Comparison of ENCODE assay signal across 8 cellular contexts in genomic region chr17:74429604-74430384, GRCh38. TPM values are rescaled to one million over a fixed set of nuclear protein-coding genes. Genes with fewer than 3 reads are reported as not detected.
DNase-seq lines count a peak whose midpoint lies in the region; ATAC-seq, FAIRE-seq and TF ChIP-seq lines count a peak whose summit lies in the region.

No MANE protein-coding gene starts in this region.

- WGBS in H1 (ENCODE audit: extremely low coverage in 1 of 2, insufficient coverage in 1 of 2, insufficient read length in 1 of 2, insufficient replicate concordance in 2 of 2, low coverage in 1 of 2, low lambda C conversion rate in 2 of 2, missing lambda C conversion rate in 1 of 2), 2 experiments, result 41% methylated on average over 19 of the region's 19 CpGs; no CpG with 5 or more reads in 1 of the 2 experiments

- H3K27me3 Mint-ChIP-seq in nephron progenitor cell (ENCODE audit: low read depth, poor library complexity), result peaks cover 4% of the 10 kb centered on the region

- peaks cover 10 to 42% (median 32%) of the 10 kb centered on the region in 4 experiments for H3K4me1 ChIP-seq in H1 (replicated peaks in 1 of 4; ENCODE audit: control insufficient read depth in 3 of 4, insufficient read depth in 4 of 4, low read length in 3 of 4)

- peak overlapping the region; percentile 18 for H2BK120ac ChIP-seq in H1 (replicated peaks; ENCODE audit: low read depth, low read length)

- H3K4me2 ChIP-seq in H1 (ENCODE audit: insufficient read depth in 1 of 2, low read depth in 2 of 2, low read length in 2 of 2), result peak overlapping the region; percentile 96 to 100

- peaks cover 0 to 22% (median 13%) of the 10 kb centered on the region in 4 experiments; a peak in 5 of 7 replicates for H3K27me3 ChIP-seq in H1 (replicated peaks in 1 of 4; ENCODE audit: control insufficient read depth in 3 of 4, extremely low read depth in 1 of 4, insufficient read depth in 3 of 4, low read length in 3 of 4)

- no peaks in the 10 kb centered on the region for H3K9me3 Mint-ChIP-seq in nephron progenitor cell

- H4K8ac ChIP-seq in H1 (ENCODE audit: extremely low read depth, insufficient read depth, low read length), result peak overlapping the region; percentile 92

- peak overlapping the region; percentile 73; the same call in 1 of the 2 replicates for H2BK5ac ChIP-seq in H1 (ENCODE audit: low read depth, low read length)

- TF ChIP-seq RAD21 in H1 (IDR thresholded peaks at IDR 0.05 in 1 of 2, conservative IDR thresholded peaks at IDR 0.05 in 1 of 2; ENCODE audit: low read depth in 2 of 2, low read length in 2 of 2), result no peak

- TF ChIP-seq CTCF in H1 (IDR thresholded peaks at IDR 0.05; ENCODE audit: control extremely low read depth in 1 of 3, insufficient read depth in 1 of 3, low read depth in 1 of 3, low read length in 3 of 3) (no peak), nephron progenitor cell (IDR thresholded peaks at IDR 0.05) (no peak)

- peak overlapping the region; percentile 97 for H2BK12ac ChIP-seq in H1 (ENCODE audit: low read depth, low read length)

- peak overlapping the region; percentile 81 for H4K5ac ChIP-seq in H1 (ENCODE audit: insufficient read length, low read depth, low read length)

- H3K79me1 ChIP-seq in H1 (ENCODE audit: low read depth, low read length), result 0 out of 2 replicates have a peak, but pooled peaks cover 2% of the 10 kb centered on the region

- H3K4ac ChIP-seq in H1 (replicated peaks; ENCODE audit: insufficient read length, low read depth, low read length), result peak overlapping the region; percentile 46

- peak overlapping the region; percentile 89 for H3K4me3 Mint-ChIP-seq in nephron progenitor cell

- POLR2A ChIA-PET in H1 (lab: Charles Lee; ENCODE audit: partially characterized antibody), result interaction anchor here (0.7 to 2.7 kb wide), 11 partner anchors 9 to 68 kb away, joined by 3 to 8 read pairs (median 4); partner anchors contain the start of gene BTBD17

- CTCF ChIA-PET in H1 (lab: Charles Lee; ENCODE audit: partially characterized antibody), result interaction anchor here (0.5 to 1.4 kb wide), 12 partner anchors 12 to 861 kb away, joined by 3 to 9 read pairs (median 4); partner anchors contain the start of gene GPR142

- TF ChIP-seq POLR2A in H1 (IDR thresholded peaks at IDR 0.05; ENCODE audit: control extremely low read depth in 1 of 2, low read depth in 2 of 2, low read length in 2 of 2), result no peak; a peak in 1 of 3 replicates

- 0 out of 2 replicates have a peak overlapping the region, but pooled peaks have one; percentile 16 for H2BK20ac ChIP-seq in H1 (ENCODE audit: low read length)

- H4K91ac ChIP-seq in H1 (replicated peaks; ENCODE audit: insufficient read length, low read length), result peak overlapping the region; percentile 92

- H2AFZ ChIP-seq in H1 (ENCODE audit: low read length), result peak overlapping the region; percentile 34; the same call in 1 of the 2 replicates

- TF ChIP-seq EP300 in H1 (IDR thresholded peaks at IDR 0.05; ENCODE audit: borderline replicate concordance in 1 of 2, low read depth in 2 of 2, low read length in 2 of 2), result no peak

- peaks cover 0 to 2% of the 10 kb centered on the region in 2 experiments for H4K20me1 ChIP-seq in H1 (replicated peaks in 1 of 2; ENCODE audit: control insufficient read depth in 1 of 2, insufficient read depth in 2 of 2, low read length in 2 of 2)

- DNase-seq in DMS53 (lab: John Stamatoyannopoulos, UW) (peak; percentile 85), H1 (ENCODE audit: low read depth in 1 of 2, low spot score in 2 of 2) (no peak), nephron progenitor cell (peak; percentile 32), COR-L47 (lab: John Stamatoyannopoulos, UW) (no peak), RKO (ENCODE audit: low spot score) (no peak), activated gamma-delta T cell (lab: John Stamatoyannopoulos, UW) (no peak)

- no peaks in the 10 kb centered on the region for H3K79me2 ChIP-seq in H1 (ENCODE audit: control insufficient read depth in 1 of 2, insufficient read depth in 2 of 2, low read length in 2 of 2)

- no peak overlapping the region for H2AK5ac ChIP-seq in H1 (ENCODE audit: low read depth, low read length)

- no peak overlapping the region for H3K14ac ChIP-seq in H1 (ENCODE audit: insufficient read length)

- H3K18ac ChIP-seq in H1 (ENCODE audit: extremely low read depth, low read length), result peak overlapping the region; percentile 76

- peak overlapping the region in 2 of 4 experiments; percentile 20 to 22; a peak in 2 of 7 replicates for H3K9ac ChIP-seq in H1 (replicated peaks in 1 of 4; ENCODE audit: extremely low read depth in 1 of 4, low read depth in 3 of 4, low read length in 3 of 4)

- ATAC-seq in HG03354 (IDR thresholded peaks at IDR 0.05; ENCODE audit: poor library complexity, severe bottlenecking, unreplicated experiment) (peak; percentile 14), HG02588 (IDR thresholded peaks at IDR 0.05; ENCODE audit: unreplicated experiment) (no peak)

- H3K27ac ChIP-seq in H1 (ENCODE audit: low read depth, low read length), result no peak overlapping the region

- H3K9me3 ChIP-seq in H1 (ENCODE audit: insufficient read depth in 2 of 2, low read depth in 1 of 2, low read length in 1 of 2), result no peaks in the 10 kb centered on the region

- H3K36me3 Mint-ChIP-seq in nephron progenitor cell (ENCODE audit: low read depth), result peaks cover 8% of the 10 kb centered on the region

- H3K36me3 ChIP-seq in H1 (ENCODE audit: control insufficient read depth in 2 of 4, insufficient read depth in 4 of 4, low read length in 3 of 4), result no peaks in the 10 kb centered on the region

- peak overlapping the region; percentile 99 for H2BK15ac ChIP-seq in H1 (ENCODE audit: low read length)

- FAIRE-seq in H1 (lab: Jason Lieb, UNC), result no peak

- peak overlapping the region; percentile 95 for H3K27ac Mint-ChIP-seq in nephron progenitor cell

- no peak overlapping the region for H3K56ac ChIP-seq in H1 (replicated peaks; ENCODE audit: insufficient read length, low read depth, low read length)

- peaks cover 72% of the 10 kb centered on the region for H3K4me1 Mint-ChIP-seq in nephron progenitor cell

- no peak overlapping the region for H3K23ac ChIP-seq in H1 (ENCODE audit: insufficient read length)

- peaks cover 24% of the 10 kb centered on the region for H3K23me2 ChIP-seq in H1 (ENCODE audit: low read depth, low read length)

- H3K4me3 ChIP-seq in H1 (ENCODE audit: extremely low read depth in 1 of 4, insufficient read depth in 2 of 4, low read depth in 3 of 4, low read length in 4 of 4), result peak overlapping the region; percentile 52 to 84 (median 79); a peak in 7 of 8 replicates

TF ChIP-seq in H1, 55 proteins besides CTCF, POLR2A, EP300 and RAD21:
- TF ChIP-seq USF2 (IDR thresholded peaks at IDR 0.05; ENCODE audit: low read length), result no peak
- TF ChIP-seq HDAC2 (IDR thresholded peaks at IDR 0.05; ENCODE audit: borderline replicate concordance in 1 of 2, low read depth in 2 of 2, low read length in 2 of 2), result no peak
- no peak for TF ChIP-seq ATF2 (IDR thresholded peaks at IDR 0.05; ENCODE audit: low read length)
- no peak for TF ChIP-seq KDM1A (IDR thresholded peaks at IDR 0.05; ENCODE audit: borderline replicate concordance, low read length)
TF ChIP-seq in H1: peak in this region for 0.

RNA-seq across cellular contexts. Expression of gene GPRC5C, which starts 2.1 kb away (rescaled TPM):
- 17.1 and 18.3 TPM in 2 replicates for total RNA-seq in H1 (2021; fragmentation: NEBNext Ultra II Directional; extraction: Animal tissue kit (Norgen Biotek cat#: 25700))
- polyA plus RNA-seq in H1 (2011; rRNA removed), result 55.8 and 58.7 TPM in 2 replicates
- polyA plus RNA-seq in H1 (2011; cell fraction: cytosol; rRNA removed), result 47.4 TPM
- polyA plus RNA-seq in H1 (2011; cell fraction: nucleus; rRNA removed), result 60.7 TPM
- polyA plus RNA-seq in H1 (2012, experiment 1 of 2), result 8.3 to 26.4 TPM (median 23.9 TPM) in 4 replicates
- 21.0 TPM for polyA plus RNA-seq in H1 (2012, experiment 2 of 2)
- 21.4 TPM for polyA plus RNA-seq in H1 (2013, experiment 1 of 2)
- 20.6 TPM for polyA plus RNA-seq in H1 (2013, experiment 2 of 2)
- polyA minus RNA-seq in H1 (2011; rRNA and poly(A)+ RNA removed), result 23.1 and 27.5 TPM in 2 replicates
- 29.0 TPM for polyA minus RNA-seq in H1 (2011; cell fraction: cytosol; rRNA and poly(A)+ RNA removed)
- polyA minus RNA-seq in H1 (2011; cell fraction: nucleus; rRNA and poly(A)+ RNA removed), result 19.2 TPM

RNA-seq across cellular contexts. Expression of gene CD300A, which starts 36.6 kb away (rescaled TPM):
- 0.46 and 0.52 TPM in 2 replicates for total RNA-seq in H1 (2021; fragmentation: NEBNext Ultra II Directional; extraction: Animal tissue kit (Norgen Biotek cat#: 25700))
- 1.3 and 1.6 TPM in 2 replicates for polyA plus RNA-seq in H1 (2011; rRNA removed)
- 1.5 TPM for polyA plus RNA-seq in H1 (2011; cell fraction: cytosol; rRNA removed)
- 2.0 TPM for polyA plus RNA-seq in H1 (2011; cell fraction: nucleus; rRNA removed)
- polyA plus RNA-seq in H1 (2012, experiment 1 of 2), result 0.75 to 2.2 TPM (median 1.1 TPM) in 4 replicates
- 0.81 TPM for polyA plus RNA-seq in H1 (2012, experiment 2 of 2)
- 1.2 TPM for polyA plus RNA-seq in H1 (2013, experiment 1 of 2)
- 1.2 TPM for polyA plus RNA-seq in H1 (2013, experiment 2 of 2)
- 1.2 and 1.8 TPM in 2 replicates for polyA minus RNA-seq in H1 (2011; rRNA and poly(A)+ RNA removed)
- polyA minus RNA-seq in H1 (2011; cell fraction: cytosol; rRNA and poly(A)+ RNA removed), result not detected
- polyA minus RNA-seq in H1 (2011; cell fraction: nucleus; rRNA and poly(A)+ RNA removed), result 0.30 TPM

Comparison
In these comparisons a context has a peak if more than half of its experiments do, and no peak if none do; other contexts are left out.
1. DNase-seq: peak in DMS53 (single experiment) and nephron progenitor cell (single experiment); none in H1 (0 of 2), COR-L47 (single experiment), RKO (single experiment) and activated gamma-delta T cell (single experiment).